33 cellular contexts compared by ENCODE assay signal in genomic region chr7:146449625-146450024, GRCh38.
"Had no signal": no experiment of that assay in that cellular context is flagged by ENCODE, and none has a peak within 500 bp of the region (broad histone marks: within the 10 kb centered on the region; RNA-seq: fewer than 3 reads in every experiment).

No MANE protein-coding gene starts in this region.

- H3K9me3 ChIP-seq: ascending aorta, body of pancreas had no signal

- H3K27me3 ChIP-seq: adrenal gland, ascending aorta, body of pancreas, brain microvascular endothelial cell, breast epithelium, cardiac muscle cell had no signal

- H3K27ac ChIP-seq: adrenal gland, ascending aorta, body of pancreas, brain microvascular endothelial cell, breast epithelium, cardiac muscle cell had no signal

- FAIRE-seq: astrocyte, bronchial epithelial cell had no signal

- H3K4me3 ChIP-seq: adrenal gland, ascending aorta, body of pancreas, breast epithelium, cardiac muscle cell had no signal

- H3K36me3 ChIP-seq: adrenal gland, ascending aorta, brain microvascular endothelial cell, breast epithelium, cardiac muscle cell had no signal

- DNase-seq: activated effector memory CD4-positive, alpha-beta T cell treated with anti-CD3 and anti-CD28 coated beads, Interleukin-2, amount 50 U/mL, for 16 hours; activated effector memory CD4-positive, alpha-beta T cell treated with Interleukin-2 at 50 U/mL for 16 hours; activated gamma-delta T cell; activated gamma-delta T cell treated with Interleukin-2 at 50 U/mL for 16 hours; activated naive CD4-positive, alpha-beta T cell; activated naive CD4-positive, alpha-beta T cell treated with anti-CD3 and anti-CD28 coated beads for 36 hours; activated naive CD4-positive, alpha-beta T cell treated with anti-CD3 and anti-CD28 coated beads, Interleukin-2, amount 10 ng/mL, durations not matched to agents 7 days and 5 days; activated naive CD4-positive, alpha-beta T cell treated with anti-CD3 and anti-CD28 coated beads, Interleukin-2, amount 50 U/mL, for 16 hours; activated naive CD4-positive, alpha-beta T cell treated with Interleukin-2 at 50 U/mL for 16 hours; activated naive CD8-positive, alpha-beta T cell treated with anti-CD3 and anti-CD28 coated beads for 36 hours; activated naive CD8-positive, alpha-beta T cell treated with anti-CD3 and anti-CD28 coated beads, Interleukin-2, amount 10 ng/mL, durations not matched to agents 7 days and 5 days; activated naive CD8-positive, alpha-beta T cell treated with anti-CD3 and anti-CD28 coated beads, Interleukin-2, amount 50 U/mL, for 24 hours; activated T-cell treated with anti-CD3 and anti-CD28 coated beads, Interleukin-2, amount 50 U/mL, for 24 hours; activated T-cell treated with anti-CD3 and anti-CD28 coated beads, Interleukin-2, amount 50 U/mL, for 4 hours; activated T-cell treated with anti-CD3 and anti-CD28 coated beads, Interleukin-2, amount 50 U/mL, for 48 hours; activated T-cell treated with anti-CD3 and anti-CD28 coated beads, Interleukin-2, amount 50 U/mL, for 72 hours; adrenal gland; amniotic stem cell; amygdala; anterior cingulate cortex; aorta; body of pancreas; brain microvascular endothelial cell; caudate nucleus; central memory CD4-positive, alpha-beta T cell; cerebellar nuclear complex had no signal

- ATAC-seq: activated naive CD4-positive, alpha-beta T cell treated with anti-CD3 and anti-CD28 coated beads, Interleukin-2, amount 50 U/mL, for 72 hours; activated naive CD8-positive, alpha-beta T cell treated with anti-CD3 and anti-CD28 coated beads, Interleukin-2, amount 50 U/mL, for 24 hours; activated T-cell treated with anti-CD3 and anti-CD28 coated beads, Interleukin-2, amount 50 U/mL, for 4 hours; activated T-cell treated with anti-CD3 and anti-CD28 coated beads, Interleukin-2, amount 50 U/mL, for 72 hours; activated T-helper 17 cell treated with anti-CD3 and anti-CD28 coated beads, Interleukin-2, amount 50 U/mL, for 72 hours; body of pancreas had no signal

- H3K4me1 ChIP-seq: adrenal gland, ascending aorta, body of pancreas, breast epithelium had no signal
